8 cellular contexts compared by ENCODE assay signal in the genomic region with DNA sequence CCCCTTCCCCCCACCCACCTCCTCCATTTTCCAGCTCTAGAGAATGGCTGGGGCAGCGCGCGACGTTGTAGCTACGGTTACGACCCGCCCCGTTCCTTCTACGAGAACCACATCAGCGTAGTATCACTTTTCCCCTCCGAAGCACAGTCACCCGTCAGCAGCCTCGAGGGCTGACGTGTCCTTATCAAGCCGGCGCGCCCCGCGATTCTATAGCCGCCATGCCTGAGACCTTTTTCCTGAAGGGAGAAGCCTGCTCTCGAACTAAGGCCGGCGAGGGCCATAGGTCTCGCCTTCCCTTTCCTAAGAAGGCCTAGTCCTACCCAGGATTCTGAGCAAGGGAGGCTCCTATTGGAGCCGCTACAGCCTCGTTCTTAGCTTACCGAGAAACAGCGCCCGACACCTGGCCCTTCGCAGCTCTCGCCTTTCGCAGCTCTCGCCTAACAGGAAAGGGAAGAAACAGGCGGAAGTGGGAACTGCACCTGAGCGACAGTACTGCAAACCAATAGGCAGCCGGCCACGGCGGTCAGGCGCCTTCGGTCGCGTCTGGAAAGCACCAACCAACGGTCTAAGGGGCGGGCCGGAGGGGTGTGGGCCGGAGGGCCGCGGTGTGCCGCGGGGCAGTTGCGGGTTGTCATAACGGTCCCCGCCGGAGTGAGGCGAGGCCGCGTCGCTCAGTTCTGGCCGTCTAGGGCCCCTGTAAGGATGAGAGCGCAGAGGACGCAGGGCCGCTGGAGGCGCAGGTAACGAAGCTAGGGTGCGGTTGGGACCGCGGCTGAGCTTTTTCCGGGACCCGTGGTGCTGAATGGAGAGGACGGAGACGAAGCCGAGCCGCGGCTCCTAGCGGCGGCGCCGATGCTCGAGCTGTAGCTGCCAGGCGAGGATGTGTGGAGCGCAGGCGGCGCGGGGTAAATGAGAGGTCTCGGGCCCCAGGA. TPM values are rescaled to one million over a fixed set of nuclear protein-coding genes. Genes with fewer than 3 reads are reported as not detected.
DNase-seq lines count a peak whose midpoint lies in the region; ATAC-seq and TF ChIP-seq lines count a peak whose summit lies in the region.

A gene (plus strand): TSS at position 618 of the 932 bp plus-strand sequence. CDS start 470 bp downstream, outside the sequence.
A gene (minus strand): TSS at position 445 of the 932 bp plus-strand sequence. CDS start 1,522 bp downstream, outside the sequence.

- intact Hi-C loops in cardiac septum (cut with DNase I): loop anchor here (2.0 kb wide), 1 partner anchor 14 kb away; a partner anchor contains a TSS

- H3K27me3 Mint-ChIP-seq in type B pancreatic cell: no peaks in the 10 kb centered on the region

- peak within 1 kb of the TSS; percentile 100 for H3K9ac ChIP-seq in adipocyte (ENCODE audit: low read length)

- H3K36me3 ChIP-seq in adipocyte (ENCODE audit: control insufficient read depth, insufficient read depth, low read length, severe bottlenecking): peaks cover 26% of the 10 kb centered on the region

- H3K27ac Mint-ChIP-seq in type B pancreatic cell: peak within 1 kb of the TSS; percentile 100

- peak; percentile 91 for ATAC-seq in HG02798 (IDR thresholded peaks at IDR 0.05; ENCODE audit: poor library complexity, unreplicated experiment)

- peak; percentile 37; the same call in 1 of the 2 replicates for TF ChIP-seq CTCF in GM12875 (IDR thresholded peaks at IDR 0.05; ENCODE audit: borderline replicate concordance, insufficient read depth, low read depth, low read length)
- TF ChIP-seq CTCF in type B pancreatic cell (conservative IDR thresholded peaks at IDR 0.05): peak; percentile 55

- H3K9me3 ChIP-seq in adipocyte (ENCODE audit: control insufficient read depth, low read length): no peaks in the 10 kb centered on the region

- peaks cover 19% of the 10 kb centered on the region for H3K36me3 Mint-ChIP-seq in type B pancreatic cell

- no peaks in the 10 kb centered on the region for H3K27me3 ChIP-seq in adipocyte (replicated peaks; ENCODE audit: control insufficient read depth, insufficient read depth, low read length)

- H3K4me1 Mint-ChIP-seq in type B pancreatic cell (ENCODE audit: unreplicated experiment): peaks cover 31% of the 10 kb centered on the region

- peak within 1 kb of the TSS; percentile 99 for H3K4me3 Mint-ChIP-seq in type B pancreatic cell

- H3K4me3 ChIP-seq in GM12875 (ENCODE audit: low read depth, low read length): peak within 1 kb of the TSS; percentile 95
- H3K4me3 ChIP-seq in adipocyte (ENCODE audit: low read length): peak within 1 kb of the TSS; percentile 99

- peak; percentile 94 for DNase-seq in NCI-H1417 treated with DMSO at 0.1 percent for 48 hours (lab: John Stamatoyannopoulos, UW)
- DNase-seq in SW480 (ENCODE audit: low spot score): peak; percentile 97
- DNase-seq in adipocyte (ENCODE audit: low read depth): peak; percentile 99
- peak; percentile 99 for DNase-seq in cardiac septum (ENCODE audit: low spot score)
- peak; percentile 98 for DNase-seq in pons (ENCODE audit: low spot score)
- peak; percentile 98 for DNase-seq in type B pancreatic cell (ENCODE audit: extremely low spot score, unreplicated experiment)

- H3K9me3 Mint-ChIP-seq in type B pancreatic cell: no peaks in the 10 kb centered on the region

- peaks cover 51% of the 10 kb centered on the region for H3K4me1 ChIP-seq in adipocyte (ENCODE audit: control insufficient read depth, insufficient read depth, low read length)

RNA-seq across cellular contexts. Expression of the first gene that starts in this region (rescaled TPM):
- total RNA-seq in cardiac septum (20.0 TPM), type B pancreatic cell (ENCODE audit: low replicate concordance) (25.6 and 27.0 TPM in 2 replicates)

RNA-seq across cellular contexts. Expression of the second gene that starts in this region (rescaled TPM):
- total RNA-seq in cardiac septum: 135 TPM
- 134 and 156 TPM in 2 replicates for total RNA-seq in type B pancreatic cell (ENCODE audit: low replicate concordance)

Comparison
In these comparisons a context has a peak if more than half of its experiments do, and no peak if none do; other contexts are left out.
1. Peak in every context shown above with its lines: DNase-seq, ATAC-seq and H3K4me3 ChIP-seq.